Comparison of ENCODE assay signal across 12 cellular contexts in the genomic region with DNA sequence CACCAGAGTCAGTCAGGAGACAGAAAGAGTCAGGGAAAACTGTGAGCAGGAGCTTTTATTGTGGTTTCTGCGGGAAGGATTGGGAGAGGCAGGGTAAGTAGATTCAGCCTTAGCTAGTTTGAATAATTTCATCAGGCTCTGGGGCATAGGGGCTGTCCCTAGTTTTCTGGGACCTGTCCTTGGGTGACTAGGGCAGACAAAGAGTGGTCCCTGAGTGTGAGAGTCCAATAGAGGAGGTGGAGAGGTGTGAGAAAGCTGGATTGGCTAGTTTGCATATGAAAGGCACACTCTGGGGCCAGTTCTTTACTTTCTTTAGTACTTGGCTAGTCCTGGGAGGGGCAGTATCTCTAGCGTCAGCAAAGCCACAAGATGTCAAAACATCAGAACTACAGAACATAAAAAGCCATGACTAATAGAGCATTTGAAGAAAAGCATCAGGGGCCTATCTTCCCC.
DNase-seq lines count a peak whose midpoint lies in the region; ATAC-seq and TF ChIP-seq lines count a peak whose summit lies in the region.
"Had no signal": no experiment of that assay in that cellular context is flagged by ENCODE, and none has a peak within 500 bp of the region (broad histone marks: within the 10 kb centered on the region; RNA-seq: fewer than 3 reads in every experiment).

No MANE protein-coding gene starts in this region.

- H3K27ac ChIP-seq in RWPE1 (no peak overlapping the region; the same call in 1 of the 2 replicates), skin epidermis (peak overlapping the region in 11 of 21 experiments; percentile 21 to 85 (median 49))
- H3K27ac ChIP-seq: sigmoid colon had no signal

- peaks cover 17% of the 10 kb centered on the region for H3K4me1 Mint-ChIP-seq in activated CD4-positive, alpha-beta T cell treated with anti-CD3 and anti-CD28 coated beads for 36 hours
- H3K4me1 Mint-ChIP-seq in activated CD4-positive, alpha-beta T cell treated with anti-CD3 and anti-CD28 coated beads, Interleukin-2, amount 10 ng/mL, durations not matched to agents 7 days and 5 days: peaks cover 3% of the 10 kb centered on the region

- ATAC-seq in activated CD4-positive, alpha-beta T cell treated with anti-CD3 and anti-CD28 coated beads for 36 hours: peak; percentile 55
- ATAC-seq in HG03520 (IDR thresholded peaks at IDR 0.05; ENCODE audit: unreplicated experiment) (no peak), HG03342 (IDR thresholded peaks at IDR 0.05; ENCODE audit: unreplicated experiment) (no peak)

- POLR2A ChIA-PET in activated CD4-positive, alpha-beta T cell treated with anti-CD3 and anti-CD28 coated beads for 36 hours (lab: Charles Lee): no interaction called here
- POLR2A ChIA-PET in activated CD4-positive, alpha-beta T cell treated with anti-CD3 and anti-CD28 coated beads, Interleukin-2, amount 10 ng/mL, durations not matched to agents 7 days and 5 days (lab: Charles Lee): no interaction called here
- POLR2A ChIA-PET in RWPE1 (lab: Yijun Ruan, JAX; ENCODE audit: low non-redundant PET): no interaction called here

- CTCF ChIA-PET in activated CD4-positive, alpha-beta T cell treated with anti-CD3 and anti-CD28 coated beads for 36 hours (lab: Charles Lee): no interaction called here
- CTCF ChIA-PET in activated CD4-positive, alpha-beta T cell treated with anti-CD3 and anti-CD28 coated beads, Interleukin-2, amount 10 ng/mL, durations not matched to agents 7 days and 5 days (lab: Charles Lee): interaction anchor here (1.5 kb wide), 1 partner anchor 9 kb away, joined by 4 read pairs; no protein-coding TSS in a partner anchor
- CTCF ChIA-PET in RWPE1 (lab: Yijun Ruan, JAX): interaction anchor here (0.6 kb wide), 1 partner anchor 249 kb away, joined by 5 read pairs; no protein-coding TSS in a partner anchor

- H3K9me3 Mint-ChIP-seq in activated CD4-positive, alpha-beta T cell treated with anti-CD3 and anti-CD28 coated beads for 36 hours (ENCODE audit: low read depth): peaks cover 8% of the 10 kb centered on the region
- peaks cover 6% of the 10 kb centered on the region for H3K9me3 Mint-ChIP-seq in activated CD4-positive, alpha-beta T cell treated with anti-CD3 and anti-CD28 coated beads, Interleukin-2, amount 10 ng/mL, durations not matched to agents 7 days and 5 days

- no peak overlapping the region for H3K4me3 Mint-ChIP-seq in activated CD4-positive, alpha-beta T cell treated with anti-CD3 and anti-CD28 coated beads for 36 hours
- H3K4me3 Mint-ChIP-seq in activated CD4-positive, alpha-beta T cell treated with anti-CD3 and anti-CD28 coated beads, Interleukin-2, amount 10 ng/mL, durations not matched to agents 7 days and 5 days: no peak overlapping the region

- peak; percentile 4 for DNase-seq in activated CD4-positive, alpha-beta T cell treated with anti-CD3 and anti-CD28 coated beads for 36 hours
- DNase-seq in activated CD4-positive, alpha-beta T cell treated with anti-CD3 and anti-CD28 coated beads, Interleukin-2, amount 10 ng/mL, durations not matched to agents 7 days and 5 days: no peak
- DNase-seq in RWPE1 (ENCODE audit: low spot score) (peak; percentile 51), fibroblast of the conjunctiva (ENCODE audit: low read depth) (peak; percentile 74), DMS79 (lab: John Stamatoyannopoulos, UW) (no peak)
- DNase-seq: activated CD4-positive, alpha-beta T cell treated with anti-CD3 and anti-CD28 coated beads, Interleukin-2, amount 50 U/mL, for 4 hours; kidney; NCI-H774; sigmoid colon had no signal

- no peak for TF ChIP-seq CTCF in RWPE1 (conservative IDR thresholded peaks at IDR 0.05; ENCODE audit: low read depth)

- H3K4me3 ChIP-seq in skin epidermis: no peak overlapping the region
- H3K4me3 ChIP-seq: sigmoid colon had no signal

- H3K27ac Mint-ChIP-seq in activated CD4-positive, alpha-beta T cell treated with anti-CD3 and anti-CD28 coated beads for 36 hours: peak overlapping the region; percentile 49
- no peak overlapping the region for H3K27ac Mint-ChIP-seq in activated CD4-positive, alpha-beta T cell treated with anti-CD3 and anti-CD28 coated beads, Interleukin-2, amount 10 ng/mL, durations not matched to agents 7 days and 5 days

- peaks cover 5% of the 10 kb centered on the region for H3K27me3 Mint-ChIP-seq in activated CD4-positive, alpha-beta T cell treated with anti-CD3 and anti-CD28 coated beads for 36 hours
- H3K27me3 Mint-ChIP-seq in activated CD4-positive, alpha-beta T cell treated with anti-CD3 and anti-CD28 coated beads, Interleukin-2, amount 10 ng/mL, durations not matched to agents 7 days and 5 days: no peaks in the 10 kb centered on the region

- H3K36me3 Mint-ChIP-seq in activated CD4-positive, alpha-beta T cell treated with anti-CD3 and anti-CD28 coated beads for 36 hours (ENCODE audit: low read depth): peaks cover 4% of the 10 kb centered on the region
- no peaks in the 10 kb centered on the region for H3K36me3 Mint-ChIP-seq in activated CD4-positive, alpha-beta T cell treated with anti-CD3 and anti-CD28 coated beads, Interleukin-2, amount 10 ng/mL, durations not matched to agents 7 days and 5 days (ENCODE audit: low read depth)

- intact Hi-C loops in activated CD4-positive, alpha-beta T cell treated with anti-CD3 and anti-CD28 coated beads for 36 hours (cut with DNase I, micrococcal nuclease): no loop called here

Comparison
In these comparisons a context has a peak if more than half of its experiments do, and no peak if none do; other contexts are left out.
1. DNase-seq: peak in activated CD4-positive, alpha-beta T cell treated with anti-CD3 and anti-CD28 coated beads for 36 hours (single experiment), RWPE1 (single experiment) and fibroblast of the conjunctiva (single experiment); none in activated CD4-positive, alpha-beta T cell treated with anti-CD3 and anti-CD28 coated beads, Interleukin-2, amount 10 ng/mL, durations not matched to agents 7 days and 5 days (single experiment) and DMS79 (single experiment).